Comparison of ENCODE assay signal across 15 cellular contexts in genomic region chr7:105768898-105769507, GRCh38.
"Had no signal": no experiment of that assay in that cellular context is flagged by ENCODE, and none has a peak within 500 bp of the region (broad histone marks: within the 10 kb centered on the region; RNA-seq: fewer than 3 reads in every experiment).

No MANE protein-coding gene starts in this region.

- H3K4me3 ChIP-seq: coronary artery, heart left ventricle, thyroid gland, vagina had no signal

- H3K27ac Mint-ChIP-seq: activated naive CD4-positive, alpha-beta T cell treated with anti-CD3 and anti-CD28 coated beads for 36 hours had no signal

- H3K4me1 ChIP-seq: foreskin keratinocyte, thyroid gland had no signal

- DNase-seq: activated CD8-positive, alpha-beta memory T cell treated with anti-CD3 and anti-CD28 coated beads for 24 hours; effector CD4-positive, alpha-beta T cell; foreskin keratinocyte; heart left ventricle; mesendoderm; retina; stimulated activated CD4-positive, alpha-beta T cell treated with anti-CD3 and anti-CD28 coated beads, Interleukin-4, amount 100 ng/mL, for 4 hours; T1000; thyroid gland; WERI-Rb-1 had no signal

- H3K9me3 Mint-ChIP-seq: activated T-helper 17 cell treated with anti-CD3 and anti-CD28 coated beads, Interleukin-2, amount 50 U/mL, for 72 hours had no signal

- H3K36me3 ChIP-seq: heart left ventricle, thyroid gland, vagina, WERI-Rb-1 had no signal

- H3K9me3 ChIP-seq: thyroid gland, vagina had no signal

- H3K27ac ChIP-seq: coronary artery, foreskin keratinocyte, thyroid gland, vagina, WERI-Rb-1 had no signal

- H3K4me3 Mint-ChIP-seq: activated naive CD4-positive, alpha-beta T cell treated with anti-CD3 and anti-CD28 coated beads for 36 hours had no signal

- H3K27me3 ChIP-seq: foreskin keratinocyte, heart left ventricle, thyroid gland, vagina had no signal

- ATAC-seq: heart left ventricle, left lobe of liver had no signal

- H3K27me3 Mint-ChIP-seq: activated T-helper 17 cell treated with anti-CD3 and anti-CD28 coated beads, Interleukin-2, amount 50 U/mL, for 72 hours had no signal
